Comparison of ENCODE assay signal across 1 cellular context in the genomic region with DNA sequence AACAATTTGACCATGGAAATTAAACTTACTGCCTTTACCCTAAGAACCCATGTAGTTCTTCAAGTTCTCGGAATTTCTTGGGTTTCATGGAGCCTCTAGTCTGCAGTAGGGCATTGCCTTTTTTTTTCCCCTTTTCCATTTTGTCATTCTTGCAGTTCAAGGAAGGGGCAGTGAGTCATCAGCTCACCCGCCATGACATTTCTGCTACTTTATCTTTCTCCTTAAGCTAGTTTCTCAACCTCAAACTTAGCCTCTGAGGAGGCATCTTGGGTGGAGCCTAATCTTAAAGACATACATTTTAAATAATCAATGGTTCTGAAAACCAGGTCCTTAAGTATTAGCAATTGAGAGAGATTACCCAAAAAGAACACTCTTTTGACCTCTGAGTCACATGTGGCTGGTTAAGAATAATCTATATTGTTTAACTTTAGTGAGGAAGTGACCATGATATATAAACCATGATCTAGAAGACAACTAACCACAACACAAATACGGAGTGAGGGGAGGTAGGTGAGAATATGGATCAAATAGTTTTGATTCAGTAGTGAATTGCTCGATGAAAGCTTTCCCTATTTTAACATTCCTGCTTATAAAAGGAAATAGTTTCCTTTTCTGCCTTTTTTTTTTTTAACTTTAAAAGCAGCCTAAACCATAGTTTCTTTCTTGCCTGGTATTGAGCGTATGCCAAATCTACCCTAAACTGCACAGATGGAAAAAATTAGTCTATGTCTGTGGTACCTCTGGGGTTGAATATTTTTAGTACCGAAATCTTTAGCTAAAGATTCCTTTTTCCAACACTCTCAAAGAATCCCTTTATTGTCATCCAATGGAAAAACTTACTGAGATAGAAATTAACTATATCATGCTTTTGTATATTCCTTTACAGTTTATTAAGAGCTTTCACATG. TPM values are rescaled to one million over a fixed set of nuclear protein-coding genes. Genes with fewer than 3 reads are reported as not detected.
"Had no signal": no experiment of that assay in that cellular context is flagged by ENCODE, and none has a peak within 500 bp of the region (broad histone marks: within the 10 kb centered on the region; RNA-seq: fewer than 3 reads in every experiment).

No MANE protein-coding gene starts in this region.

RNA-seq across cellular contexts. Expression of a gene that starts 20.1 kb away (rescaled TPM):
- total RNA-seq: bronchial epithelial cell had no signal
